Comparison of ENCODE assay signal across 9 cellular contexts in the genomic region with DNA sequence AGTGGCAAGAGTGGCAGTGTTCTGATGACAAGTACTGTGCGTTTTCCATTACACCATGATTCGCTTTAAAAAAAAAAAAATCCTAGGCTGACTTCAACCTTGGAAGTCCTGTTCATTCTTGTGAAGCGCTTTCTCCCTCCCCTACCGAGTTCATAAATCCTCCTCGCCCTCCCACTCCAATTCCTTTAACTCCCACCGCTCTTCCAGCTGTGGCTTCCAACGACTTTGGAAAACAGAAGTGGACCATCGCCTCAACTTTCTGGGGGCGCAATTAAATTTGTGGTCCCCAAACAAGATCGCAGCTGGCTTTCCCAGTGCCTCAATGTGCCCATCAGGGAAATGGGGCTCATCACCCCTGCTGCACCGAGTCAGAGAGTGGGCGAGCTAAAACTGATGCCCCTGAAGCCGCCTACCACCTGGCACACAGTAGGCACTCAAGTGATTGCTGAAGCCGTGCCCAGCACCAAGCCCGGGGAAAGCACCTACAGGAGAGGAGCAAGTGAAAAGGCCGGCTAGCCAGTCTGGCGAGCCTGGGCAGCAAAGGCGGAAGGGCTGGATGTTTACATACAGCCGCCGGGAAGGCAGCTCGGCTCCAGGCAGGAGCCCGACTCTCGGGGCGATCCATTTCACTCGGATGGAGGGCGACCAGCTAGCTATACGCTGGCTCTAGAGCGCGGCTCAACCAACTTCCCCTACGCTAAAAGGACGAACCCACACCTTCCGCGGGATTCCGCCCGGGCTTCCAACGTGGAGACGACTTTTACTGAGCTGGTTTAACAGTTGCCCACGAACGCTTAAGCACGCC. TPM values are rescaled to one million over a fixed set of nuclear protein-coding genes. Genes with fewer than 3 reads are reported as not detected.
DNase-seq lines count a peak whose midpoint lies in the region; ATAC-seq, FAIRE-seq and TF ChIP-seq lines count a peak whose summit lies in the region.
"Had no signal": no experiment of that assay in that cellular context is flagged by ENCODE, and none has a peak within 500 bp of the region (broad histone marks: within the 10 kb centered on the region; RNA-seq: fewer than 3 reads in every experiment).

No MANE protein-coding gene starts in this region.

- H3K9me3 Mint-ChIP-seq in neural crest cell, result no peaks in the 10 kb centered on the region
- H3K9me3 Mint-ChIP-seq: natural killer cell treated with Interleukin-12 subunit alpha and Interleukin-12 subunit beta and Interleukin-15 and Interleukin-18, amount 100 ng/mL, for 72 hours had no signal

- H3K27ac Mint-ChIP-seq in neural crest cell (ENCODE audit: unreplicated experiment), result peak overlapping the region; percentile 98
- H3K27ac Mint-ChIP-seq: natural killer cell treated with Interleukin-12 subunit alpha and Interleukin-12 subunit beta and Interleukin-15 and Interleukin-18, amount 100 ng/mL, for 72 hours had no signal

- H3K4me1 Mint-ChIP-seq in neural crest cell, result peaks cover 49% of the 10 kb centered on the region

- peak; percentile 52 for DNase-seq in activated CD8-positive, alpha-beta memory T cell treated with anti-CD3 and anti-CD28 coated beads, Interleukin-2, amount 50 U/mL, for 48 hours
- no peak for DNase-seq in activated CD8-positive, alpha-beta memory T cell treated with anti-CD3 and anti-CD28 coated beads, Interleukin-2, amount 50 U/mL, for 4 hours
- DNase-seq in LHCN-M2 (ENCODE audit: low read depth) (peak; percentile 49), foreskin fibroblast (peak; percentile 43 to 68), neural crest cell (ENCODE audit: low read depth, low spot score) (peak; percentile 49), D721Med (ENCODE audit: insufficient read length, low spot score) (no peak)

- ATAC-seq in GM18907 (IDR thresholded peaks at IDR 0.05; ENCODE audit: unreplicated experiment), result no peak

- TF ChIP-seq CTCF in WI38 (IDR thresholded peaks at IDR 0.05; ENCODE audit: low read depth, low read length) (no peak), foreskin fibroblast (IDR thresholded peaks at IDR 0.05; ENCODE audit: low read depth, low read length) (no peak), neural crest cell (conservative IDR thresholded peaks at IDR 0.05) (no peak), D721Med (IDR thresholded peaks at IDR 0.05; ENCODE audit: insufficient read depth, missing control alignments) (no peak)

- H3K27me3 Mint-ChIP-seq in neural crest cell (ENCODE audit: low read depth), result no peaks in the 10 kb centered on the region

- peak overlapping the region; percentile 99 for H3K4me3 Mint-ChIP-seq in neural crest cell
- H3K4me3 Mint-ChIP-seq: natural killer cell treated with Interleukin-12 subunit alpha and Interleukin-12 subunit beta and Interleukin-15 and Interleukin-18, amount 100 ng/mL, for 72 hours had no signal

- FAIRE-seq in D721Med (lab: Jason Lieb, UNC), result no peak

- H3K4me3 ChIP-seq in WI38 (ENCODE audit: low read depth, low read length), result peak overlapping the region; percentile 100
- H3K4me3 ChIP-seq in foreskin fibroblast (ENCODE audit: low read depth in 1 of 2, low read length in 2 of 2), result peak overlapping the region; percentile 79 to 99

- H3K36me3 Mint-ChIP-seq in neural crest cell (ENCODE audit: low read depth), result no peaks in the 10 kb centered on the region
- H3K36me3 Mint-ChIP-seq: natural killer cell treated with Interleukin-12 subunit alpha and Interleukin-12 subunit beta and Interleukin-15 and Interleukin-18, amount 100 ng/mL, for 72 hours had no signal

RNA-seq across cellular contexts. Expression of a gene that starts 1.3 kb away (rescaled TPM):
- 49.5 and 50.3 TPM in 2 replicates for total RNA-seq in LHCN-M2 (2014; rRNA removed)
- 27.1 TPM for polyA plus RNA-seq in LHCN-M2 (2012)
- 21.2 and 24.7 TPM in 2 replicates for total RNA-seq in neural crest cell

Comparison
In these comparisons a context has a peak if more than half of its experiments do, and no peak if none do; other contexts are left out.
1. DNase-seq: peak in activated CD8-positive, alpha-beta memory T cell treated with anti-CD3 and anti-CD28 coated beads, Interleukin-2, amount 50 U/mL, for 48 hours (single experiment), LHCN-M2 (single experiment), foreskin fibroblast (2 of 2) and neural crest cell (single experiment); none in activated CD8-positive, alpha-beta memory T cell treated with anti-CD3 and anti-CD28 coated beads, Interleukin-2, amount 50 U/mL, for 4 hours (single experiment) and D721Med (single experiment).